ENCODE assay signal across 28 cellular contexts in the genomic region with DNA sequence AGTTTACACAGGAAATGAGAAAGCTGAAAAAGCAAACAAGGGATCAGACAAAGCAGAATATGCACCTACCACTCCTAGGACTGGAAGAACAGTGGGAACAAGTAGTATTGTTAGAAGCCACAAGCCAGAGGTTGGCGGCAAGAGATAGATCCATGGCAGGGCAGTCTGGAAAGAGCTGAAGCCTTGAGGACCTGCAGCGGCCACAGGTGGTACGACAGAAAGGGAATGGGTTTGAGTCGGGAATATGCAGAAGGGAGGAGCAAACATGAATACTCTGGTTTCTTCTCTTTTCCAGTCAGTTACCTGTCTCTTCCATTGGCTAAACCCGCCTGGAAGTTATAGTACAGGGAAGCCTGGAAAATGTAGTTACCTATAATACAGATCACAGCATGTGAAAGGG. TPM values are rescaled to one million over a fixed set of nuclear protein-coding genes. Genes with fewer than 3 reads are reported as not detected.
"Had no signal": no experiment of that assay in that cellular context is flagged by ENCODE, and none has a peak within 500 bp of the region (broad histone marks: within the 10 kb centered on the region; RNA-seq: fewer than 3 reads in every experiment).

No MANE protein-coding gene starts in this region.

- H3K9me3 ChIP-seq: ascending aorta, body of pancreas, SJSA1 had no signal

- H3K4me1 ChIP-seq: ascending aorta had no signal

- H3K36me3 ChIP-seq: ascending aorta, MG63, SJSA1 had no signal

- H3K4me3 ChIP-seq: ascending aorta, body of pancreas, MG63, SJSA1 had no signal

- DNase-seq: activated CD4-positive, alpha-beta T cell treated with anti-CD3 and anti-CD28 coated beads for 48 hours; activated CD4-positive, alpha-beta T cell treated with anti-CD3 and anti-CD28 coated beads, Interleukin-2, amount 50 U/mL, for 48 hours; activated CD8-positive, alpha-beta memory T cell treated with anti-CD3 and anti-CD28 coated beads, Interleukin-2, amount 10 ng/mL, durations not matched to agents 7 days and 5 days; activated effector memory CD4-positive, alpha-beta T cell treated with anti-CD3 and anti-CD28 coated beads, Interleukin-2, amount 50 U/mL, for 16 hours; activated naive CD4-positive, alpha-beta T cell treated with Interleukin-2 at 50 U/mL for 16 hours; activated naive CD8-positive, alpha-beta T cell treated with anti-CD3 and anti-CD28 coated beads, Interleukin-2, amount 50 U/mL, for 24 hours; activated T-cell treated with anti-CD3 and anti-CD28 coated beads, Interleukin-2, amount 50 U/mL, for 4 hours; amniotic stem cell; body of pancreas; central memory CD4-positive, alpha-beta T cell; KG1; MG63; MV-4-11; NCI-H1092 treated with DMSO at 0.1 percent for 48 hours; NCI-H1417 treated with DMSO at 0.1 percent for 48 hours; NCI-H187; NCI-H2081; NCI-H446; NCI-H526; NCI-H82; Right ventricle myocardium superior had no signal

- ATAC-seq: activated CD8-positive, alpha-beta memory T cell treated with anti-CD3 and anti-CD28 coated beads, Interleukin-2, amount 10 ng/mL, durations not matched to agents 7 days and 5 days; activated naive CD4-positive, alpha-beta T cell treated with anti-CD3 and anti-CD28 coated beads, Interleukin-2, amount 50 U/mL, for 72 hours; activated naive CD8-positive, alpha-beta T cell treated with anti-CD3 and anti-CD28 coated beads, Interleukin-2, amount 50 U/mL, for 24 hours; activated T-cell treated with anti-CD3 and anti-CD28 coated beads, Interleukin-2, amount 50 U/mL, for 4 hours; body of pancreas; Panc1 had no signal

- H3K9me3 Mint-ChIP-seq: activated naive CD4-positive, alpha-beta T cell treated with anti-CD3 and anti-CD28 coated beads, Interleukin-2, amount 50 U/mL, for 72 hours; activated naive CD8-positive, alpha-beta T cell treated with anti-CD3 and anti-CD28 coated beads, Interleukin-2, amount 50 U/mL, for 24 hours; activated T-cell treated with anti-CD3 and anti-CD28 coated beads, Interleukin-2, amount 50 U/mL, for 4 hours had no signal

- H3K27me3 Mint-ChIP-seq: activated naive CD8-positive, alpha-beta T cell treated with anti-CD3 and anti-CD28 coated beads, Interleukin-2, amount 50 U/mL, for 24 hours had no signal

- H3K27me3 ChIP-seq: ascending aorta, body of pancreas, MG63, SJSA1 had no signal

- H3K4me3 Mint-ChIP-seq: activated CD8-positive, alpha-beta memory T cell treated with anti-CD3 and anti-CD28 coated beads, Interleukin-2, amount 10 ng/mL, durations not matched to agents 7 days and 5 days; activated naive CD8-positive, alpha-beta T cell treated with anti-CD3 and anti-CD28 coated beads, Interleukin-2, amount 50 U/mL, for 24 hours; activated T-cell treated with anti-CD3 and anti-CD28 coated beads, Interleukin-2, amount 50 U/mL, for 4 hours; T-helper 1 cell treated with Interleukin-12 subunit alpha and Interleukin-12 subunit beta and Interleukin-4 antibody, amounts not matched to agents 30 μg/mL and 1 μg/mL, for 36 hours had no signal

- H3K36me3 Mint-ChIP-seq: activated CD8-positive, alpha-beta memory T cell treated with anti-CD3 and anti-CD28 coated beads, Interleukin-2, amount 10 ng/mL, durations not matched to agents 7 days and 5 days had no signal

- H3K27ac Mint-ChIP-seq: activated CD8-positive, alpha-beta memory T cell treated with anti-CD3 and anti-CD28 coated beads, Interleukin-2, amount 10 ng/mL, durations not matched to agents 7 days and 5 days; activated naive CD4-positive, alpha-beta T cell treated with anti-CD3 and anti-CD28 coated beads, Interleukin-2, amount 50 U/mL, for 72 hours; activated naive CD8-positive, alpha-beta T cell treated with anti-CD3 and anti-CD28 coated beads, Interleukin-2, amount 50 U/mL, for 24 hours; T-helper 1 cell treated with Interleukin-12 subunit alpha and Interleukin-12 subunit beta and Interleukin-4 antibody, amounts not matched to agents 30 μg/mL and 1 μg/mL, for 36 hours had no signal

- H3K27ac ChIP-seq: ascending aorta, body of pancreas, RWPE1, SJSA1 had no signal

RNA-seq across cellular contexts. Expression of a gene that starts 28.1 kb away (rescaled TPM):
- total RNA-seq: LHCN-M2 had no signal
